ENCODE assay signal across 8 cellular contexts in the genomic region with DNA sequence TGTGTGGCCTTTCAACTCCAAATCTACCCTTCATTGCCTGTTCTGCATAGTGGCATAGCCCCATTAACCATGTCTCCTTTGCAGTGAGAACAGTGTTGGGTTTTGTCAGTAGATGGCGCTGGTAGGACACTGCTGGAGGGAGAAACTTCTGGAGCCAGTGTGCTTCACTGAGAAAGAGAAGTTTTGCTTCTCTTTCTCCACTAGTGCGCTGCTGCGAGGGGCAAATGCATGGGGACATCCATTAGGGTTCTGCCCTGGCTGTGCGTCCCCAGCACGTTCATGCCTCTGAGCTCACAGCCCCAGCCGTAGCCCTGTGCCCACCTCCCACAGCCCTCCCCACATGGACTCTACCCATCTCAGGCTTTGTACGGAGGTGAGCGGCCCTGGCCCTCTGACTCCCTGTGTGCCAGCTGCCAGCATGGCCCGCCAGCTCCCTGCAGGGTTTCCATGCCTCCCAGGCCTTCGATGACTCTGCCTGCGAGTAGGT. TPM values are rescaled to one million over a fixed set of nuclear protein-coding genes. Genes with fewer than 3 reads are reported as not detected.
DNase-seq lines count a peak whose midpoint lies in the region; ATAC-seq and TF ChIP-seq lines count a peak whose summit lies in the region.

No MANE protein-coding gene starts in this region.

- DNase-seq in GM10248 (ENCODE audit: extremely low spot score) (peak; percentile 86), NB4 (ENCODE audit: low read depth) (peak; percentile 74), Right ventricle myocardium superior (peak; percentile 53), putamen (ENCODE audit: low spot score) (peak; percentile 65)
- DNase-seq in activated naive CD4-positive, alpha-beta T cell treated with anti-CD3 and anti-CD28 coated beads, Interleukin-2, amount 10 ng/mL, durations not matched to agents 7 days and 5 days, result peak; percentile 83

- intact Hi-C loops in Right ventricle myocardium superior (cut with DNase I), result loop anchor here (2.0 to 10.0 kb wide), 2 partner anchors 236 to 342 kb away; no protein-coding TSS in a partner anchor

- no peak overlapping the region for H3K4me3 Mint-ChIP-seq in activated naive CD4-positive, alpha-beta T cell treated with anti-CD3 and anti-CD28 coated beads, Interleukin-2, amount 10 ng/mL, durations not matched to agents 7 days and 5 days

- peak; percentile 85 for TF ChIP-seq CTCF in GM10248 (IDR thresholded peaks at IDR 0.05; ENCODE audit: control extremely low read depth, extremely low read depth, low read depth, missing control alignments)
- TF ChIP-seq CTCF in NB4 (IDR thresholded peaks at IDR 0.05; ENCODE audit: low read depth, low read length), result peak; percentile 94

- peak; percentile 100 for ATAC-seq in SK-N-SH treated with all-trans-retinoic acid at 6 μM for 48 hours
- peak; percentile 93 for ATAC-seq in Right ventricle myocardium superior (ENCODE audit: poor library complexity)
- no peak for ATAC-seq in GM21529 (IDR thresholded peaks at IDR 0.05; ENCODE audit: unreplicated experiment)
- ATAC-seq in HG02588 (IDR thresholded peaks at IDR 0.05; ENCODE audit: unreplicated experiment), result no peak

- POLR2A ChIA-PET in GM10248 (lab: Yijun Ruan, JAX), result no interaction called here

- no peak overlapping the region for H3K27ac Mint-ChIP-seq in activated naive CD4-positive, alpha-beta T cell treated with anti-CD3 and anti-CD28 coated beads, Interleukin-2, amount 10 ng/mL, durations not matched to agents 7 days and 5 days

- H3K9me3 Mint-ChIP-seq in activated naive CD4-positive, alpha-beta T cell treated with anti-CD3 and anti-CD28 coated beads, Interleukin-2, amount 10 ng/mL, durations not matched to agents 7 days and 5 days, result no peaks in the 10 kb centered on the region

- CTCF ChIA-PET in GM10248 (lab: Yijun Ruan, JAX), result interaction anchor here (0.6 to 2.9 kb wide), 16 partner anchors 9 to 603 kb away, joined by 3 to 13 read pairs (median 3); no protein-coding TSS in a partner anchor
- CTCF ChIA-PET in activated naive CD4-positive, alpha-beta T cell treated with anti-CD3 and anti-CD28 coated beads, Interleukin-2, amount 10 ng/mL, durations not matched to agents 7 days and 5 days (lab: Charles Lee), result interaction anchor here (0.6 to 1.6 kb wide), 5 partner anchors 57 to 468 kb away, joined by 3 to 5 read pairs (median 3); no protein-coding TSS in a partner anchor

- H3K4me3 ChIP-seq in NB4 (ENCODE audit: low read depth, low read length), result no peak overlapping the region

- H3K36me3 Mint-ChIP-seq in activated naive CD4-positive, alpha-beta T cell treated with anti-CD3 and anti-CD28 coated beads, Interleukin-2, amount 10 ng/mL, durations not matched to agents 7 days and 5 days, result no peaks in the 10 kb centered on the region

- TF ChIP-seq POLR2A in NB4 (IDR thresholded peaks at IDR 0.05; ENCODE audit: extremely low read depth, insufficient read length), result no peak

- H3K27me3 Mint-ChIP-seq in activated naive CD4-positive, alpha-beta T cell treated with anti-CD3 and anti-CD28 coated beads, Interleukin-2, amount 10 ng/mL, durations not matched to agents 7 days and 5 days, result peaks cover 12% of the 10 kb centered on the region

- H3K4me1 Mint-ChIP-seq in activated naive CD4-positive, alpha-beta T cell treated with anti-CD3 and anti-CD28 coated beads, Interleukin-2, amount 10 ng/mL, durations not matched to agents 7 days and 5 days, result no peaks in the 10 kb centered on the region

TF ChIP-seq in SK-N-SH treated with all-trans-retinoic acid at 6 μM for 48 hours, 23 proteins besides CTCF, POLR2A, EP300 and RAD21:
- TF ChIP-seq, protein P1, sequence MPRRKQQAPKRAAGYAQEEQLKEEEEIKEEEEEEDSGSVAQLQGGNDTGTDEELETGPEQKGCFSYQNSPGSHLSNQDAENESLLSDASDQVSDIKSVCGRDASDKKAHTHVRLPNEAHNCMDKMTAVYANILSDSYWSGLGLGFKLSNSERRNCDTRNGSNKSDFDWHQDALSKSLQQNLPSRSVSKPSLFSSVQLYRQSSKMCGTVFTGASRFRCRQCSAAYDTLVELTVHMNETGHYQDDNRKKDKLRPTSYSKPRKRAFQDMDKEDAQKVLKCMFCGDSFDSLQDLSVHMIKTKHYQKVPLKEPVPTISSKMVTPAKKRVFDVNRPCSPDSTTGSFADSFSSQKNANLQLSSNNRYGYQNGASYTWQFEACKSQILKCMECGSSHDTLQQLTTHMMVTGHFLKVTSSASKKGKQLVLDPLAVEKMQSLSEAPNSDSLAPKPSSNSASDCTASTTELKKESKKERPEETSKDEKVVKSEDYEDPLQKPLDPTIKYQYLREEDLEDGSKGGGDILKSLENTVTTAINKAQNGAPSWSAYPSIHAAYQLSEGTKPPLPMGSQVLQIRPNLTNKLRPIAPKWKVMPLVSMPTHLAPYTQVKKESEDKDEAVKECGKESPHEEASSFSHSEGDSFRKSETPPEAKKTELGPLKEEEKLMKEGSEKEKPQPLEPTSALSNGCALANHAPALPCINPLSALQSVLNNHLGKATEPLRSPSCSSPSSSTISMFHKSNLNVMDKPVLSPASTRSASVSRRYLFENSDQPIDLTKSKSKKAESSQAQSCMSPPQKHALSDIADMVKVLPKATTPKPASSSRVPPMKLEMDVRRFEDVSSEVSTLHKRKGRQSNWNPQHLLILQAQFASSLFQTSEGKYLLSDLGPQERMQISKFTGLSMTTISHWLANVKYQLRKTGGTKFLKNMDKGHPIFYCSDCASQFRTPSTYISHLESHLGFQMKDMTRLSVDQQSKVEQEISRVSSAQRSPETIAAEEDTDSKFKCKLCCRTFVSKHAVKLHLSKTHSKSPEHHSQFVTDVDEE (CRISPR knock-in tag; IDR thresholded peaks at IDR 0.05), result no peak

RNA-seq across cellular contexts. Expression of a gene that starts 53.1 kb away (rescaled TPM):
- 0.81 TPM for total RNA-seq in Right ventricle myocardium superior

Comparison
In these comparisons a context has a peak if more than half of its experiments do, and no peak if none do; other contexts are left out.
1. ATAC-seq: peak in SK-N-SH treated with all-trans-retinoic acid at 6 μM for 48 hours (single experiment) and Right ventricle myocardium superior (single experiment); none in GM21529 (single experiment) and HG02588 (single experiment).
2. Peak in every context shown above with its lines, with median percentiles within 50 percentile points of each other: DNase-seq.